Comparison of ENCODE assay signal across 12 cellular contexts in the genomic region with DNA sequence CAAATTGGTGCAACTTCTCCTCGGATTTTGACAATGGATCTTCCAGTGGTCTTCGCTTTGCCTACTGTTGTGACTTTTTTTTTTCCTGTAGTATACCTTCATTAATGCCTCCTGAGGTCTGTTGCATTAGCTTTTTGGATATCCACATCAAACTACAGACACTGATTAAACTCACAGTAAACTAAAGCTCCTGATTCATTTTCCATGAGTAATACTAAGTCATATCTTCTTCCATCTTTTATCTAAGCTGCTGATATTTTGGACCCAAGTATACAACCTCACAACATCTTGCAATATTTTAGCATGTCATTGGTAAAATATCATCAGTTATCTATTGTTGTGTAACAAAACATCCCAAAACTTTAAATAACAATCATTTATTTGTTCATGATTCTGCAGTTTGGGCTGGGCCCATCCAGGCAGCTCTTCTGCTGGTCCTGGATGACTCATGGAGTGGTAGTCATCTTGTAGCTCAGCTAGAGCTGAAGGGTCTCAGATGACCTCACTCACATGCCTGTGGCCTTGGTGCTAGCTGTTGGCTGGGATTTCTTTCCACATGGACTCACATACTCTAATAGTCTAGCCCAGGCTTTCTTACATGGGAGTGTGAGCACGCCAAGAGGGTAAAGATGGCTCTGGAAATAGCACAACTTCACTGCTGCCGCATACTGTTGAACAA.
DNase-seq lines count a peak whose midpoint lies in the region; TF ChIP-seq lines count a peak whose summit lies in the region.
"Had no signal": no experiment of that assay in that cellular context is flagged by ENCODE, and none has a peak within 500 bp of the region (broad histone marks: within the 10 kb centered on the region; RNA-seq: fewer than 3 reads in every experiment).

No MANE protein-coding gene starts in this region.

- no peaks in the 10 kb centered on the region for H4K20me1 ChIP-seq in osteoblast (ENCODE audit: insufficient read depth, low read length)

- DNase-seq in EH (ENCODE audit: low read depth) = peak; percentile 96
- DNase-seq in NCI-H226 = peak; percentile 53
- peak; percentile 5 for DNase-seq in epithelial cell of prostate (ENCODE audit: low read depth, low spot score)
- DNase-seq in osteoblast (ENCODE audit: insufficient read length, low spot score, missing footprints) = peak; percentile 70
- DNase-seq in activated CD4-positive, CD25-positive, alpha-beta regulatory T cell (lab: John Stamatoyannopoulos, UW) = no peak
- no peak for DNase-seq in RPMI8226
- DNase-seq in NCI-H345 treated with DMSO at 0.1 percent for 48 hours (lab: John Stamatoyannopoulos, UW; ENCODE audit: unreplicated experiment) = no peak
- no peak for DNase-seq in NCI-H526 (lab: John Stamatoyannopoulos, UW)
- DNase-seq: activated CD4-positive, alpha-beta T cell treated with anti-CD3 and anti-CD28 coated beads, Interleukin-2, amount 10 ng/mL, durations not matched to agents 7 days and 5 days; central memory CD4-positive, alpha-beta T cell; NCI-H2081 had no signal

- no peaks in the 10 kb centered on the region for H3K36me3 ChIP-seq in osteoblast (ENCODE audit: insufficient read depth, low read length)
- H3K36me3 ChIP-seq: right atrium auricular region had no signal

- H2AFZ ChIP-seq in osteoblast (ENCODE audit: low read length) = no peak overlapping the region

- H3K27me3 ChIP-seq in osteoblast (ENCODE audit: insufficient read depth, low read length) = no peaks in the 10 kb centered on the region
- H3K27me3 ChIP-seq: right atrium auricular region had no signal

- H3K4me2 ChIP-seq in osteoblast (ENCODE audit: insufficient read depth, low read length) = no peak overlapping the region

- peaks cover 30% of the 10 kb centered on the region for H3K4me1 ChIP-seq in osteoblast (ENCODE audit: insufficient read depth, low read length)
- H3K4me1 ChIP-seq: right atrium auricular region had no signal

- no peaks in the 10 kb centered on the region for H3K79me2 ChIP-seq in osteoblast (ENCODE audit: insufficient read depth, low read length)

- no peak for TF ChIP-seq CTCF in osteoblast (IDR thresholded peaks at IDR 0.05; ENCODE audit: extremely low read depth, low read depth, low read length)

- H3K9me3 ChIP-seq in osteoblast (ENCODE audit: low read depth, low read length) = no peaks in the 10 kb centered on the region
- H3K9me3 ChIP-seq: right atrium auricular region had no signal

- no peak overlapping the region for H3K27ac ChIP-seq in epithelial cell of prostate
- peak overlapping the region; percentile 76 for H3K27ac ChIP-seq in osteoblast (ENCODE audit: low read depth, low read length)
- H3K27ac ChIP-seq: right atrium auricular region had no signal

- no peak overlapping the region for H3K4me3 ChIP-seq in osteoblast (ENCODE audit: insufficient read depth, low read length)
- H3K4me3 ChIP-seq: right atrium auricular region had no signal

Comparison
In these comparisons a context has a peak if more than half of its experiments do, and no peak if none do; other contexts are left out.
1. DNase-seq: peak in EH (single experiment), NCI-H226 (single experiment), epithelial cell of prostate (single experiment) and osteoblast (single experiment); none in activated CD4-positive, CD25-positive, alpha-beta regulatory T cell (0 of 4), RPMI8226 (single experiment), NCI-H345 treated with DMSO at 0.1 percent for 48 hours (single experiment) and NCI-H526 (0 of 2).